Comparison of ENCODE assay signal across 25 cellular contexts in the genomic region with DNA sequence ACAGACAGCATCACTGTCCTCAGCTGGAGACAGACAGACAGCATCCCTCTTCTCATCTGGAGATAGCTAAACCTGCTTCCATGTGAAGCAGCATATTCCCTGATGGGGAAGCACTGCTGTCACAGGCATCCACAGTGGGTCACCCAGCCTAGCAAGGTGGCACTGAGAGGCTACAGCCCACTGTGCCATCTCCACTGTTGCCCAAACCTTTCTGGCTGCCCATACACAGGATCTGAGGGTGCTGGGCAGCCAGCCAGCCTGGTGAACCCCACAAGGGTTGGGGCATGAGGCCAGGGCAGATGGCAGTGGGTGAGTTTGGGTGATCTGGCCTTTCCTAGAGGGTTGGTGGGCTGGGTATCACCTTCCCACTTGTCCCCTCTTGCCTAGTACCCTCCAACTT. TPM values are rescaled to one million over a fixed set of nuclear protein-coding genes. Genes with fewer than 3 reads are reported as not detected.
DNase-seq lines count a peak whose midpoint lies in the region; ATAC-seq lines count a peak whose summit lies in the region.
"Had no signal": no experiment of that assay in that cellular context is flagged by ENCODE, and none has a peak within 500 bp of the region (broad histone marks: within the 10 kb centered on the region; RNA-seq: fewer than 3 reads in every experiment).

No MANE protein-coding gene starts in this region.

- peaks cover 5% of the 10 kb centered on the region for H3K9me3 Mint-ChIP-seq in dendritic cell treated with granulocyte-macrophage colony-stimulating factor and Interleukin-4, amounts not matched to agents 40 ng/mL and 50 ng/mL, for 4 days
- H3K9me3 Mint-ChIP-seq: CD8-positive, alpha-beta memory T cell had no signal

- no peak overlapping the region for H2AFZ ChIP-seq in neuronal stem cell (ENCODE audit: low read length)

- no peak overlapping the region for H2BK5ac ChIP-seq in neuronal stem cell (ENCODE audit: low read length)

- peak in 2 of 3 donors; percentile 9 to 28 for DNase-seq in right cardiac atrium
- DNase-seq in Right ventricle myocardium inferior (ENCODE audit: missing footprints), result no peak
- DNase-seq in neuronal stem cell (ENCODE audit: low spot score), result no peak
- peak; percentile 17 to 47 for DNase-seq in aorta
- no peak for DNase-seq in activated T-cell treated with anti-CD3 and anti-CD28 coated beads, Interleukin-2, amount 50 U/mL, for 1 hour
- DNase-seq: ACHN, C1 segment of cervical spinal cord, Calu3, DMS153, IMR-90, NCI-H1092 treated with DMSO at 0.1 percent for 48 hours, NCI-H146, NCI-H2029 treated with DMSO at 0.1 percent for 48 hours, NCI-H2171, NCI-H345, NCI-H524, NCI-H774 had no signal

- peak overlapping the region; percentile 2 for H3K23ac ChIP-seq in neuronal stem cell (ENCODE audit: low read depth, low read length, poor library complexity)

- H3K27ac Mint-ChIP-seq in dendritic cell treated with granulocyte-macrophage colony-stimulating factor and Interleukin-4, amounts not matched to agents 40 ng/mL and 50 ng/mL, for 4 days, result peak overlapping the region; percentile 11
- H3K27ac Mint-ChIP-seq: CD8-positive, alpha-beta memory T cell had no signal

- H3K27ac ChIP-seq in right cardiac atrium (ENCODE audit: low read length), result no peak overlapping the region
- no peak overlapping the region for H3K27ac ChIP-seq in neuronal stem cell (replicated peaks; ENCODE audit: low read length)
- no peak overlapping the region for H3K27ac ChIP-seq in aorta (ENCODE audit: low read depth in 1 of 2, low read length in 2 of 2)
- H3K27ac ChIP-seq: KMS-11 had no signal

- peak overlapping the region; percentile 60 for H4K91ac ChIP-seq in neuronal stem cell (ENCODE audit: low read depth, low read length, poor library complexity)

- no peak overlapping the region for H3K4ac ChIP-seq in neuronal stem cell (ENCODE audit: low read length)

- peaks cover 60% of the 10 kb centered on the region for H3K4me1 Mint-ChIP-seq in dendritic cell treated with granulocyte-macrophage colony-stimulating factor and Interleukin-4, amounts not matched to agents 40 ng/mL and 50 ng/mL, for 4 days (ENCODE audit: low read depth)
- H3K4me1 Mint-ChIP-seq: CD8-positive, alpha-beta memory T cell had no signal

- H4K8ac ChIP-seq in neuronal stem cell (ENCODE audit: low read depth, low read length), result no peak overlapping the region

- H3K79me1 ChIP-seq in neuronal stem cell (ENCODE audit: low read depth, low read length), result no peaks in the 10 kb centered on the region

- peaks cover 63% of the 10 kb centered on the region for H3K36me3 Mint-ChIP-seq in dendritic cell treated with granulocyte-macrophage colony-stimulating factor and Interleukin-4, amounts not matched to agents 40 ng/mL and 50 ng/mL, for 4 days (ENCODE audit: low read depth)
- H3K36me3 Mint-ChIP-seq: CD8-positive, alpha-beta memory T cell had no signal

- intact Hi-C loops in right cardiac atrium (cut with DNase I), result no loop called here
- intact Hi-C loops in Right ventricle myocardium inferior (cut with DNase I), result no loop called here
- intact Hi-C loops in dendritic cell treated with granulocyte-macrophage colony-stimulating factor and Interleukin-4, amounts not matched to agents 40 ng/mL and 50 ng/mL, for 4 days (cut with micrococcal nuclease), result no loop called here
- intact Hi-C loops in aorta (cut with DNase I), result no loop called here

- no peaks in the 10 kb centered on the region for H3K9me3 ChIP-seq in right cardiac atrium (ENCODE audit: control insufficient read depth, low read length)
- no peaks in the 10 kb centered on the region for H3K9me3 ChIP-seq in neuronal stem cell (replicated peaks in 1 of 2; ENCODE audit: control insufficient read depth in 2 of 2, insufficient read depth in 1 of 2, low read depth in 1 of 2, low read length in 2 of 2)
- H3K9me3 ChIP-seq in aorta (ENCODE audit: control insufficient read depth, low read length), result no peaks in the 10 kb centered on the region

- H2BK15ac ChIP-seq in neuronal stem cell (ENCODE audit: low read length), result no peak overlapping the region

- H3K4me2 ChIP-seq in neuronal stem cell (ENCODE audit: insufficient read depth, low read length, poor library complexity, severe bottlenecking), result no peak overlapping the region
- H3K4me2 ChIP-seq: KMS-11 had no signal

- H2AK5ac ChIP-seq in neuronal stem cell (ENCODE audit: low read depth, low read length), result peak overlapping the region; percentile 27

- peak overlapping the region; percentile 59 for H3K18ac ChIP-seq in neuronal stem cell (ENCODE audit: low read length)

- no peak overlapping the region for H3K4me3 Mint-ChIP-seq in dendritic cell treated with granulocyte-macrophage colony-stimulating factor and Interleukin-4, amounts not matched to agents 40 ng/mL and 50 ng/mL, for 4 days
- H3K4me3 Mint-ChIP-seq: CD8-positive, alpha-beta memory T cell had no signal

- H2BK120ac ChIP-seq in neuronal stem cell (ENCODE audit: low read depth, low read length), result no peak overlapping the region

- H3K4me1 ChIP-seq in right cardiac atrium (ENCODE audit: control insufficient read depth, insufficient read depth, low read length) (no peaks in the 10 kb centered on the region), neuronal stem cell (ENCODE audit: control insufficient read depth in 2 of 2, insufficient read depth in 1 of 2, low read depth in 1 of 2, low read length in 2 of 2) (no peaks in the 10 kb centered on the region), aorta (ENCODE audit: control insufficient read depth in 1 of 2, insufficient read depth in 2 of 2, low read length in 2 of 2) (no peaks in the 10 kb centered on the region)

- no peaks in the 10 kb centered on the region for H3K27me3 ChIP-seq in right cardiac atrium (ENCODE audit: control insufficient read depth, insufficient read depth)
- H3K27me3 ChIP-seq in neuronal stem cell (ENCODE audit: control insufficient read depth in 3 of 3, insufficient read depth in 3 of 3, low read depth in 1 of 3, low read length in 3 of 3), result peaks cover 0 to 26% (median 2%) of the 10 kb centered on the region in 3 experiments
- no peaks in the 10 kb centered on the region for H3K27me3 ChIP-seq in aorta (ENCODE audit: control insufficient read depth in 1 of 2, insufficient read depth in 2 of 2, low read length in 1 of 2)

- H2BK12ac ChIP-seq in neuronal stem cell (ENCODE audit: low read length), result no peak overlapping the region

- H3K27me3 Mint-ChIP-seq in dendritic cell treated with granulocyte-macrophage colony-stimulating factor and Interleukin-4, amounts not matched to agents 40 ng/mL and 50 ng/mL, for 4 days, result no peaks in the 10 kb centered on the region

- H3K14ac ChIP-seq in neuronal stem cell (ENCODE audit: low read length), result peak overlapping the region; percentile 31

- no peak overlapping the region for H3K9ac ChIP-seq in neuronal stem cell (ENCODE audit: low read depth, low read length, poor library complexity)
- H3K9ac ChIP-seq: KMS-11 had no signal

- no peak for ATAC-seq in right cardiac atrium
- no peak for ATAC-seq in Right ventricle myocardium inferior
- ATAC-seq in aorta (ENCODE audit: low FRiP score), result no peak
- ATAC-seq in GM19324 (IDR thresholded peaks at IDR 0.05; ENCODE audit: low FRiP score, unreplicated experiment), result no peak
- ATAC-seq: Panc1 had no signal

- no peak overlapping the region for H3K4me3 ChIP-seq in right cardiac atrium (ENCODE audit: low read length)
- no peak overlapping the region for H3K4me3 ChIP-seq in neuronal stem cell (ENCODE audit: low read length in 2 of 2)
- H3K4me3 ChIP-seq in aorta (ENCODE audit: low read length in 2 of 2), result no peak overlapping the region

- H3K36me3 ChIP-seq in neuronal stem cell (replicated peaks in 1 of 2; ENCODE audit: control insufficient read depth in 2 of 2, insufficient read depth in 2 of 2, low read length in 2 of 2) (no peaks in the 10 kb centered on the region), aorta (ENCODE audit: control insufficient read depth in 1 of 2, insufficient read depth in 2 of 2, low read length in 1 of 2) (no peaks in the 10 kb centered on the region)

RNA-seq across cellular contexts. Expression of gene CHST13, which starts 11.7 kb away (rescaled TPM):
- total RNA-seq in right cardiac atrium (under 1 TPM in 3 of 4 donors, not detected in 1; 0.19 to 0.59 (median 0.34) TPM), Right ventricle myocardium inferior (0.60 TPM), aorta (under 1 TPM; 0.33 to 0.55 TPM)
- polyA plus RNA-seq in right cardiac atrium (0.11 TPM), aorta (not detected)
- 1.4 TPM for polyA plus RNA-seq in neuronal stem cell (2013, experiment 1 of 2)
- polyA plus RNA-seq in neuronal stem cell (2013, experiment 2 of 2), result 1.6 TPM
- total RNA-seq: IMR-90 had no signal
- polyA plus RNA-seq: CD8-positive, alpha-beta memory T cell; IMR-90 had no signal

RNA-seq across cellular contexts. Expression of gene UROC1, which starts 18.1 kb away (rescaled TPM):
- total RNA-seq in right cardiac atrium (not detected), Right ventricle myocardium inferior (not detected), aorta (not detected)
- polyA plus RNA-seq in right cardiac atrium (not detected), aorta (not detected)
- not detected for polyA plus RNA-seq in neuronal stem cell (2013, experiment 1 of 2)
- polyA plus RNA-seq in neuronal stem cell (2013, experiment 2 of 2), result 0.03 TPM
- total RNA-seq: Calu3; CD8-positive, alpha-beta memory T cell; G401; H1; IMR-90 had no signal
- polyA plus RNA-seq: CD8-positive, alpha-beta memory T cell; IMR-90 had no signal

RNA-seq across cellular contexts. Expression of gene C3orf22, which starts 23.1 kb away (rescaled TPM):
- total RNA-seq in right cardiac atrium (not detected), Right ventricle myocardium inferior (not detected), aorta (not detected)
- polyA plus RNA-seq in right cardiac atrium (not detected), aorta (not detected)
- polyA plus RNA-seq in neuronal stem cell (2013, experiment 1 of 2), result 0.03 TPM
- polyA plus RNA-seq in neuronal stem cell (2013, experiment 2 of 2), result not detected
- total RNA-seq: Calu3; CD8-positive, alpha-beta memory T cell; G401; H1; IMR-90; SK-MEL-5 had no signal
- polyA plus RNA-seq: CD8-positive, alpha-beta memory T cell; H1; IMR-90 had no signal

RNA-seq across cellular contexts. Expression of gene ZXDC, which starts 59.9 kb away (rescaled TPM):
- total RNA-seq in right cardiac atrium, result 10 to 100 TPM; 17.8 to 21.6 (median 19.7) TPM
- 8.2 TPM for polyA plus RNA-seq in right cardiac atrium
- total RNA-seq in Right ventricle myocardium inferior, result 15.9 TPM
- 9.3 TPM for polyA plus RNA-seq in neuronal stem cell (2013, experiment 1 of 2)
- 9.8 TPM for polyA plus RNA-seq in neuronal stem cell (2013, experiment 2 of 2)
- 10 to 100 TPM; 35.7 to 37.5 TPM for total RNA-seq in aorta
- 10 to 100 TPM in 1 of 2 donors, 1 to 10 TPM in 1; 4.4 to 15.9 TPM for polyA plus RNA-seq in aorta

Comparison
In these comparisons a context has a peak if more than half of its experiments do, and no peak if none do; other contexts are left out.
1. DNase-seq: peak in right cardiac atrium (2 of 3) and aorta (2 of 2); none in Right ventricle myocardium inferior (single experiment), neuronal stem cell (single experiment) and activated T-cell treated with anti-CD3 and anti-CD28 coated beads, Interleukin-2, amount 50 U/mL, for 1 hour (single experiment).